ENCODE assay signal across 8 cellular contexts in the genomic region with DNA sequence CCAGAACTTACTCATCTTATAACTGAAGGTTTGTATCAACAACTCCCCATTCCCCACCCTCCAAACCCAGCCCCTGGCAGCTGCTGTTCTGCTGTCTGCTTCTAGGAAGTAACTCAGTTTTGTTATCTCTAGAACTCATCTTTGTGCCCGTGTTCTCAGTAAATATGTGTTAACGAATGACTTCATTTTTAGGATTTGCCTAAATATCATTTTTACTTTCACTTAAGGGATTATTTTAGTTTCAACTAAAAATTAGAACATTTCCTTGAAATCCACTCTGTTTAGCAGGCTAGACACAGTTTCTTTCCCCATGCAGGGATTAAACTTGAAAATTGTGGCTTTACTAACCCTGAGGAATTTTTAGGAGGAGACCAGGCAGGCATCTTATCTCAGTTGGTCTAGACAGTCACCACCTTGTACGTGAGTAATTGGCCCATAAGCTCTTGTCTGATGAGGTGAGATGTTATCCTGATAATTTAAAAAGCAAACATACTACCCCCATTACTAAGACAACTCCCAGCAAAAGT.
A peak's percentile ranks its signal among the peaks of the same experiment; 100 is the strongest.
DNase-seq lines count a peak whose midpoint lies in the region; ATAC-seq and TF ChIP-seq lines count a peak whose summit lies in the region.

No MANE protein-coding gene starts in this region.

- peaks cover 27% of the 10 kb centered on the region for H3K36me3 Mint-ChIP-seq in effector memory CD8-positive, alpha-beta T cell (ENCODE audit: insufficient read depth)

- peaks cover 82 to 93% of the 10 kb centered on the region in 2 donors for H3K4me1 Mint-ChIP-seq in effector memory CD8-positive, alpha-beta T cell (ENCODE audit: low read depth in 2 of 2)

- H3K4me3 Mint-ChIP-seq in effector memory CD8-positive, alpha-beta T cell, result peak overlapping the region; percentile 72 to 79

- H3K27me3 ChIP-seq in SJCRH30 (no peaks in the 10 kb centered on the region), thyroid gland (no peaks in the 10 kb centered on the region), uterus (no peaks in the 10 kb centered on the region)

- WGBS in thyroid gland, 2 donors, result 37 to 44% methylated on average over 3 of the region's 3 CpGs

- H3K4me3 ChIP-seq in GM12864 (ENCODE audit: low read depth, low read length) (peak overlapping the region; percentile 43; the same call in 1 of the 2 replicates), SJCRH30 (peak overlapping the region; percentile 29), thyroid gland (replicated peaks in 1 of 3) (no peak overlapping the region), uterus (no peak overlapping the region)

- H3K4me1 ChIP-seq in SJCRH30 (peaks cover 48% of the 10 kb centered on the region), thyroid gland (peaks cover 19 to 65% of the 10 kb centered on the region in 2 donors), uterus (peaks cover 5 to 6% of the 10 kb centered on the region in 2 donors)

- intact Hi-C loops in thyroid gland (cut with DNase I), result no loop called here
- intact Hi-C loops in uterus (cut with DNase I; ENCODE audit: low total_unique reads), result no loop called here

- peak; percentile 43 for ATAC-seq in HG02678 (IDR thresholded peaks at IDR 0.05; ENCODE audit: unreplicated experiment)
- ATAC-seq in effector memory CD8-positive, alpha-beta T cell (replicated peaks), result peak; percentile 74

- peaks cover 3 to 7% of the 10 kb centered on the region in 2 donors for H3K9me3 Mint-ChIP-seq in effector memory CD8-positive, alpha-beta T cell

- TF ChIP-seq POLR2A in thyroid gland (IDR thresholded peaks at IDR 0.05) (no peak), uterus (IDR thresholded peaks at IDR 0.05) (no peak)

- DNase-seq in GM12864 (ENCODE audit: low read depth) (no peak), SJCRH30 (peak; percentile 70 to 77), AG08396 (ENCODE audit: low spot score) (no peak), iPS-NIHi11 (ENCODE audit: low spot score) (no peak), thyroid gland (no peak), uterus (no peak)
- DNase-seq in effector memory CD8-positive, alpha-beta T cell, result no peak

- H3K27ac ChIP-seq in SJCRH30, result peak overlapping the region; percentile 78
- no peak overlapping the region for H3K27ac ChIP-seq in thyroid gland
- H3K27ac ChIP-seq in uterus, result no peak overlapping the region

- TF ChIP-seq CTCF in GM12864 (IDR thresholded peaks at IDR 0.05; ENCODE audit: low read depth, low read length, missing control alignments) (no peak), thyroid gland (IDR thresholded peaks at IDR 0.05) (no peak), uterus (IDR thresholded peaks at IDR 0.05) (no peak)

- H3K27ac Mint-ChIP-seq in effector memory CD8-positive, alpha-beta T cell, result peak overlapping the region; percentile 94 to 99

- no peaks in the 10 kb centered on the region for H3K27me3 Mint-ChIP-seq in effector memory CD8-positive, alpha-beta T cell

- H3K36me3 ChIP-seq in SJCRH30 (no peaks in the 10 kb centered on the region), thyroid gland (no peaks in the 10 kb centered on the region), uterus (no peaks in the 10 kb centered on the region)

- H3K9me3 ChIP-seq in SJCRH30 (replicated peaks) (no peaks in the 10 kb centered on the region), thyroid gland (no peaks in the 10 kb centered on the region), uterus (no peaks in the 10 kb centered on the region)

Comparison
In these comparisons a context has a peak if more than half of its experiments do, and no peak if none do; other contexts are left out.
1. DNase-seq: peak in SJCRH30 (2 of 2); none in GM12864 (single experiment), effector memory CD8-positive, alpha-beta T cell (0 of 3), AG08396 (single experiment), iPS-NIHi11 (single experiment), thyroid gland (0 of 2) and uterus (0 of 2).
2. H3K4me3 ChIP-seq: peak in GM12864 (single experiment) and SJCRH30 (single experiment); none in thyroid gland (0 of 3) and uterus (0 of 2).